ENCODE assay signal across 8 cellular contexts in the genomic region with DNA sequence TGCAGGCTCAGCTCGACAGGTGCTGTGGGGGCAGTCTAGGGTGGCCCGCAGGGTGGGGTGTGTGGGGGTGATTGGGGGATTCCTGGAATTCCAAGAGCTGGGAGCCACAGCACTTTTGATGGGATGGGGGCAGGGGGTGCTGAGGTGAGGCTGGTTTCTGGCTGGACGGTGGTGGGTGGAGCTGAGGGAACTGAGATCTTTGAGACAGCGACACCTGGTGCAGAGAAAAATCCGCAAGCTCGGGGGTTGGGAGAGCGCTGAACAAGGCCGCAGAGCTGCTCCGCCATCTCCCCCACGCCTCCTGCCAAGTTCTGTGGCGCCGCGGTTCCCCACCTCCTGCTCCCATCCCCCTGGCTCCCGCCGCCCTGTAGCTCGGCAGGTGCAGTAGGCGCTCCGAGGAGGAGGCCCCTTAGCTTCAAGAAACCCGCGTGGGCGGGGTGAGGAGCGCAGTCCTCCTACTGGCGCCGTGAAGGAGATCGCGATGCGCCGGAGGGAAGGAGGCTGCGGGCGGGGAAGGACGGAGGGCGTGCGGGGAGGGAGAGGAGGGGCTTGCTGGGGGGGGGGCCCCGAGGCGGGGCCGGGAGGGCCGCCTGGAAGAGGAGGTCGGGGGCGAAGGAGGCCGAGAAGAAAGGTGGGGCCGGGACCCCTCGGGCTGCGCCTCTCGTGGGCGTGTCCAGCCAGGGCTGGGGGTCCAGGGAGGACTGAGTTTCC. TPM values are rescaled to one million over a fixed set of nuclear protein-coding genes. Genes with fewer than 3 reads are reported as not detected.
DNase-seq lines count a peak whose midpoint lies in the region; ATAC-seq, FAIRE-seq and TF ChIP-seq lines count a peak whose summit lies in the region.

No MANE protein-coding gene starts in this region.

- WGBS in adrenal gland, 4 donors: 0 to 3% (median 2%) methylated on average over 10 to 43 of the region's 45 CpGs
- WGBS in prostate gland: under 1% methylated on average over 44 of the region's 45 CpGs
- WGBS in urinary bladder: 1% methylated on average over 45 of the region's 45 CpGs

- H3K27ac ChIP-seq in adrenal gland (peak overlapping the region in 4 of 5 donors; percentile 82 to 91 (median 86)), prostate gland (peak overlapping the region; percentile 93 to 95), urinary bladder (ENCODE audit: low read depth) (peak overlapping the region; percentile 95)

- FAIRE-seq in GM12892 (lab: Jason Lieb, UNC): peak; percentile 91

- H3K4me1 ChIP-seq in adrenal gland (replicated peaks in 1 of 2) (peaks cover 7 to 34% of the 10 kb centered on the region in 2 donors), prostate gland (replicated peaks) (peaks cover 4% of the 10 kb centered on the region), urinary bladder (ENCODE audit: insufficient read depth) (no peaks in the 10 kb centered on the region)

- intact Hi-C loops in adrenal gland (cut with DNase I): loop anchor here (5.0 kb wide), 2 partner anchors 42 to 117 kb away; no protein-coding TSS in a partner anchor
- intact Hi-C loops in left ventricle myocardium superior (cut with micrococcal nuclease): no loop called here
- intact Hi-C loops in prostate gland (cut with DNase I): loop anchor here (2.0 to 5.0 kb wide), 3 partner anchors 39 to 119 kb away; no protein-coding TSS in a partner anchor

- TF ChIP-seq POLR2A in GM12892 (IDR thresholded peaks at IDR 0.05; ENCODE audit: low read depth, low read length) (no peak; the same call in 1 of the 2 replicates), adrenal gland (IDR thresholded peaks at IDR 0.05) (peak in 1 of 2 donors; percentile 31), prostate gland (IDR thresholded peaks at IDR 0.05) (peak; percentile 21)

- DNase-seq in GM12892 (ENCODE audit: insufficient read length) (peak; percentile 80), NCI-H1694 treated with DMSO at 0.1 percent for 48 hours (lab: John Stamatoyannopoulos, UW) (peak; percentile 97), T-helper 1 cell (peak; percentile 75 to 87 (median 86)), adrenal gland (peak; percentile 83 to 95 (median 86)), left ventricle myocardium superior (peak; percentile 87), prostate gland (ENCODE audit: low spot score) (peak; percentile 90)

- H3K9me3 ChIP-seq in adrenal gland (replicated peaks in 1 of 3): no peaks in the 10 kb centered on the region
- H3K9me3 ChIP-seq in prostate gland: no peaks in the 10 kb centered on the region

- TF ChIP-seq CTCF in adrenal gland (IDR thresholded peaks at IDR 0.05) (peak; percentile 38 to 66 (median 63)), prostate gland (IDR thresholded peaks at IDR 0.05) (peak; percentile 24 to 91 (median 80))

- H3K4me3 ChIP-seq in adrenal gland (peak overlapping the region in 2 of 4 donors; percentile 17 to 77), prostate gland (peak overlapping the region; percentile 49 to 64), urinary bladder (ENCODE audit: low read depth, low read length) (peak overlapping the region; percentile 42)

- no peaks in the 10 kb centered on the region for H3K36me3 ChIP-seq in adrenal gland (replicated peaks in 1 of 2)
- H3K36me3 ChIP-seq in prostate gland: no peaks in the 10 kb centered on the region
- H3K36me3 ChIP-seq in urinary bladder (ENCODE audit: insufficient read depth): no peaks in the 10 kb centered on the region

- ATAC-seq in left ventricle myocardium superior (peak; percentile 35), GM21528 (IDR thresholded peaks at IDR 0.05; ENCODE audit: low FRiP score, unreplicated experiment) (no peak)

- peaks cover 11% of the 10 kb centered on the region for H3K27me3 ChIP-seq in adrenal gland
- peaks cover 4% of the 10 kb centered on the region for H3K27me3 ChIP-seq in prostate gland (replicated peaks; ENCODE audit: insufficient read depth)

RNA-seq across cellular contexts. Expression of gene TEDC1, which starts 1.3 kb away (rescaled TPM):
- polyA plus RNA-seq in GM12892 (2012; ENCODE audit: missing spikeins): 2.0 TPM
- 1 to 10 TPM; 1.4 to 6.2 (median 3.4) TPM for total RNA-seq in adrenal gland
- polyA plus RNA-seq in adrenal gland: 10 to 100 TPM in 2 of 3 donors, under 1 TPM in 1; 0.24 to 19.1 (median 12.7) TPM
- 5.1 TPM for total RNA-seq in left ventricle myocardium superior
- total RNA-seq in prostate gland: 1 to 10 TPM; 7.5 to 8.9 TPM
- 4.2 TPM for total RNA-seq in urinary bladder
- 10.6 TPM for polyA plus RNA-seq in urinary bladder

RNA-seq across cellular contexts. Expression of gene CRIP1, which starts 3.1 kb away (rescaled TPM):
- 378 TPM for polyA plus RNA-seq in GM12892 (2012; ENCODE audit: missing spikeins)
- total RNA-seq in adrenal gland (10 to 100 TPM in 3 of 8 donors, 1 to 10 TPM in 5; 1.9 to 20.0 (median 9.3) TPM), left ventricle myocardium superior (59.4 TPM), prostate gland (10 to 100 TPM in 1 of 2 donors, 1 to 10 TPM in 1; 4.2 to 22.0 TPM), urinary bladder (9.4 TPM)
- polyA plus RNA-seq in adrenal gland (100 to 1,000 TPM in 1 of 3 donors, 10 to 100 TPM in 1, 1 to 10 TPM in 1; 5.9 to 157 (median 80.3) TPM), urinary bladder (92.4 TPM)

RNA-seq across cellular contexts. Expression of gene CRIP2, which starts 15.1 kb away (rescaled TPM):
- polyA plus RNA-seq in GM12892 (2012; ENCODE audit: missing spikeins): not detected
- total RNA-seq in adrenal gland (10 to 100 TPM; 36.4 to 90.6 (median 56.4) TPM), left ventricle myocardium superior (1,036 TPM), prostate gland (100 to 1,000 TPM in 1 of 2 donors, 10 to 100 TPM in 1; 86.7 to 134 TPM), urinary bladder (53.7 TPM)
- polyA plus RNA-seq in adrenal gland (100 to 1,000 TPM in 2 of 3 donors, 1 to 10 TPM in 1; 5.9 to 193 (median 141) TPM), urinary bladder (245 TPM)

RNA-seq across cellular contexts. Expression of gene TMEM121, which starts 36.6 kb away (rescaled TPM):
- not detected for polyA plus RNA-seq in GM12892 (2012; ENCODE audit: missing spikeins)
- 10 to 100 TPM in 1 of 8 donors, 1 to 10 TPM in 7; 1.1 to 12.1 (median 1.5) TPM for total RNA-seq in adrenal gland
- polyA plus RNA-seq in adrenal gland: 1 to 10 TPM in 2 of 3 donors, not detected in 1; 1.9 to 2.0 TPM
- total RNA-seq in left ventricle myocardium superior: 4.0 TPM
- 10 to 100 TPM; 11.1 to 15.7 TPM for total RNA-seq in prostate gland
- total RNA-seq in urinary bladder: 1.3 TPM
- polyA plus RNA-seq in urinary bladder: 6.7 TPM
